In genomic region chr12:52769946-52770345, GRCh38 we compare ENCODE assay signal across 4 cellular contexts. TPM values are rescaled to one million over a fixed set of nuclear protein-coding genes. Genes with fewer than 3 reads are reported as not detected.
"Had no signal": no experiment of that assay in that cellular context is flagged by ENCODE, and none has a peak within 500 bp of the region (broad histone marks: within the 10 kb centered on the region; RNA-seq: fewer than 3 reads in every experiment).

No MANE protein-coding gene starts in this region.

- DNase-seq: GDM1, GF-D8 had no signal

- ATAC-seq: GM12878 had no signal

- H3K4me3 ChIP-seq: GM12878 had no signal

RNA-seq across cellular contexts. Expression of gene KRT76, which starts 7.2 kb away (rescaled TPM):
- total RNA-seq: G401, GM12878 had no signal
- polyA plus RNA-seq: GM12878 had no signal

RNA-seq across cellular contexts. Expression of gene KRT3, which starts 26.0 kb away (rescaled TPM):
- total RNA-seq: G401, GM12878 had no signal
- polyA plus RNA-seq: GM12878 had no signal

RNA-seq across cellular contexts. Expression of gene KRT4, which starts 44.0 kb away (rescaled TPM):
- total RNA-seq: G401, GM12878 had no signal
- polyA plus RNA-seq: GM12878 had no signal
